2 cellular contexts compared by ENCODE assay signal in the genomic region with DNA sequence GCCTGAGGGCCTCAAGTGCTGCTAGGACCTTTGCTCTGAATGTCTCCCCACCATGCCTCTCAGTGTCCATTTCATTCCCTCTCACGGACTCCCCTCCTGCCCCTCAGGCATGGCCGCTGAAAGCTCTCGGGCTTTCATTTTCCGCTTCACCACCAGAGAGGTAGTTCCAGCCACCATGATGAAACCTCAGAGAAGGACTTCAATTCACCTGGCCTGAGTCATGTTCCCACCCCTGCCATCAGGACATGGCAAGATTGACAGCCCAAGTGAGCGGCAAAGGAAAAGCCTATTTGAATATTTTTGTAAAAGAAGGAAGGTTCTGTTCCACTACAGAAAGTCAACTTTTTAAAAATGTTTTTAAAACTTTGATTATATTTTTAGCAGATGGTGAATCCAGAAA.
TF ChIP-seq lines count a peak whose summit lies in the region.

No MANE protein-coding gene starts in this region.

TF ChIP-seq in GM23338, 12 proteins besides CTCF, POLR2A, EP300 and RAD21 (continues in another document):
- TF ChIP-seq EZH2 (IDR thresholded peaks at IDR 0.05; ENCODE audit: low read depth, unreplicated experiment), result no peak
- no peak for TF ChIP-seq NANOG (IDR thresholded peaks at IDR 0.05; ENCODE audit: borderline replicate concordance)
- TF ChIP-seq, protein P1, sequence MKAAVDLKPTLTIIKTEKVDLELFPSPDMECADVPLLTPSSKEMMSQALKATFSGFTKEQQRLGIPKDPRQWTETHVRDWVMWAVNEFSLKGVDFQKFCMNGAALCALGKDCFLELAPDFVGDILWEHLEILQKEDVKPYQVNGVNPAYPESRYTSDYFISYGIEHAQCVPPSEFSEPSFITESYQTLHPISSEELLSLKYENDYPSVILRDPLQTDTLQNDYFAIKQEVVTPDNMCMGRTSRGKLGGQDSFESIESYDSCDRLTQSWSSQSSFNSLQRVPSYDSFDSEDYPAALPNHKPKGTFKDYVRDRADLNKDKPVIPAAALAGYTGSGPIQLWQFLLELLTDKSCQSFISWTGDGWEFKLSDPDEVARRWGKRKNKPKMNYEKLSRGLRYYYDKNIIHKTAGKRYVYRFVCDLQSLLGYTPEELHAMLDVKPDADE (IDR thresholded peaks at IDR 0.05), result no peak
- no peak for TF ChIP-seq ZNF462 (CRISPR knock-in tag; IDR thresholded peaks at IDR 0.05)
- no peak for TF ChIP-seq ZNF331 (CRISPR knock-in tag; IDR thresholded peaks at IDR 0.05; ENCODE audit: low read depth)
- TF ChIP-seq POLR2AphosphoS5 (IDR thresholded peaks at IDR 0.05; ENCODE audit: low read depth), result no peak
- no peak for TF ChIP-seq CREB1 (CRISPR knock-in tag; IDR thresholded peaks at IDR 0.05; ENCODE audit: low read depth)
- no peak for TF ChIP-seq JUNB (IDR thresholded peaks at IDR 0.05; ENCODE audit: unreplicated experiment)
- TF ChIP-seq, protein P2, sequence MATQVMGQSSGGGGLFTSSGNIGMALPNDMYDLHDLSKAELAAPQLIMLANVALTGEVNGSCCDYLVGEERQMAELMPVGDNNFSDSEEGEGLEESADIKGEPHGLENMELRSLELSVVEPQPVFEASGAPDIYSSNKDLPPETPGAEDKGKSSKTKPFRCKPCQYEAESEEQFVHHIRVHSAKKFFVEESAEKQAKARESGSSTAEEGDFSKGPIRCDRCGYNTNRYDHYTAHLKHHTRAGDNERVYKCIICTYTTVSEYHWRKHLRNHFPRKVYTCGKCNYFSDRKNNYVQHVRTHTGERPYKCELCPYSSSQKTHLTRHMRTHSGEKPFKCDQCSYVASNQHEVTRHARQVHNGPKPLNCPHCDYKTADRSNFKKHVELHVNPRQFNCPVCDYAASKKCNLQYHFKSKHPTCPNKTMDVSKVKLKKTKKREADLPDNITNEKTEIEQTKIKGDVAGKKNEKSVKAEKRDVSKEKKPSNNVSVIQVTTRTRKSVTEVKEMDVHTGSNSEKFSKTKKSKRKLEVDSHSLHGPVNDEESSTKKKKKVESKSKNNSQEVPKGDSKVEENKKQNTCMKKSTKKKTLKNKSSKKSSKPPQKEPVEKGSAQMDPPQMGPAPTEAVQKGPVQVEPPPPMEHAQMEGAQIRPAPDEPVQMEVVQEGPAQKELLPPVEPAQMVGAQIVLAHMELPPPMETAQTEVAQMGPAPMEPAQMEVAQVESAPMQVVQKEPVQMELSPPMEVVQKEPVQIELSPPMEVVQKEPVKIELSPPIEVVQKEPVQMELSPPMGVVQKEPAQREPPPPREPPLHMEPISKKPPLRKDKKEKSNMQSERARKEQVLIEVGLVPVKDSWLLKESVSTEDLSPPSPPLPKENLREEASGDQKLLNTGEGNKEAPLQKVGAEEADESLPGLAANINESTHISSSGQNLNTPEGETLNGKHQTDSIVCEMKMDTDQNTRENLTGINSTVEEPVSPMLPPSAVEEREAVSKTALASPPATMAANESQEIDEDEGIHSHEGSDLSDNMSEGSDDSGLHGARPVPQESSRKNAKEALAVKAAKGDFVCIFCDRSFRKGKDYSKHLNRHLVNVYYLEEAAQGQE (IDR thresholded peaks at IDR 0.05; ENCODE audit: unreplicated experiment), result no peak
- TF ChIP-seq EZH2phosphoT487 (IDR thresholded peaks at IDR 0.05; ENCODE audit: unreplicated experiment), result no peak

TF ChIP-seq in K562, 482 proteins besides CTCF, POLR2A, EP300 and RAD21:
- TF ChIP-seq, protein P3, sequence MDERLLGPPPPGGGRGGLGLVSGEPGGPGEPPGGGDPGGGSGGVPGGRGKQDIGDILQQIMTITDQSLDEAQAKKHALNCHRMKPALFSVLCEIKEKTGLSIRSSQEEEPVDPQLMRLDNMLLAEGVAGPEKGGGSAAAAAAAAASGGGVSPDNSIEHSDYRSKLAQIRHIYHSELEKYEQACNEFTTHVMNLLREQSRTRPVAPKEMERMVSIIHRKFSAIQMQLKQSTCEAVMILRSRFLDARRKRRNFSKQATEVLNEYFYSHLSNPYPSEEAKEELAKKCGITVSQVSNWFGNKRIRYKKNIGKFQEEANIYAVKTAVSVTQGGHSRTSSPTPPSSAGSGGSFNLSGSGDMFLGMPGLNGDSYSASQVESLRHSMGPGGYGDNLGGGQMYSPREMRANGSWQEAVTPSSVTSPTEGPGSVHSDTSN (CRISPR knock-in tag; IDR thresholded peaks at IDR 0.05; ENCODE audit: low read depth), result no peak
- TF ChIP-seq, protein P3 (tag; conservative IDR thresholded peaks at IDR 0.05; ENCODE audit: low read depth), result peak; percentile 28; the same call in 1 of the 2 replicates
- TF ChIP-seq, protein P4, sequence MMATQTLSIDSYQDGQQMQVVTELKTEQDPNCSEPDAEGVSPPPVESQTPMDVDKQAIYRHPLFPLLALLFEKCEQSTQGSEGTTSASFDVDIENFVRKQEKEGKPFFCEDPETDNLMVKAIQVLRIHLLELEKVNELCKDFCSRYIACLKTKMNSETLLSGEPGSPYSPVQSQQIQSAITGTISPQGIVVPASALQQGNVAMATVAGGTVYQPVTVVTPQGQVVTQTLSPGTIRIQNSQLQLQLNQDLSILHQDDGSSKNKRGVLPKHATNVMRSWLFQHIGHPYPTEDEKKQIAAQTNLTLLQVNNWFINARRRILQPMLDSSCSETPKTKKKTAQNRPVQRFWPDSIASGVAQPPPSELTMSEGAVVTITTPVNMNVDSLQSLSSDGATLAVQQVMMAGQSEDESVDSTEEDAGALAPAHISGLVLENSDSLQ (IDR thresholded peaks at IDR 0.05), result peak; percentile 87
- TF ChIP-seq, protein P5, sequence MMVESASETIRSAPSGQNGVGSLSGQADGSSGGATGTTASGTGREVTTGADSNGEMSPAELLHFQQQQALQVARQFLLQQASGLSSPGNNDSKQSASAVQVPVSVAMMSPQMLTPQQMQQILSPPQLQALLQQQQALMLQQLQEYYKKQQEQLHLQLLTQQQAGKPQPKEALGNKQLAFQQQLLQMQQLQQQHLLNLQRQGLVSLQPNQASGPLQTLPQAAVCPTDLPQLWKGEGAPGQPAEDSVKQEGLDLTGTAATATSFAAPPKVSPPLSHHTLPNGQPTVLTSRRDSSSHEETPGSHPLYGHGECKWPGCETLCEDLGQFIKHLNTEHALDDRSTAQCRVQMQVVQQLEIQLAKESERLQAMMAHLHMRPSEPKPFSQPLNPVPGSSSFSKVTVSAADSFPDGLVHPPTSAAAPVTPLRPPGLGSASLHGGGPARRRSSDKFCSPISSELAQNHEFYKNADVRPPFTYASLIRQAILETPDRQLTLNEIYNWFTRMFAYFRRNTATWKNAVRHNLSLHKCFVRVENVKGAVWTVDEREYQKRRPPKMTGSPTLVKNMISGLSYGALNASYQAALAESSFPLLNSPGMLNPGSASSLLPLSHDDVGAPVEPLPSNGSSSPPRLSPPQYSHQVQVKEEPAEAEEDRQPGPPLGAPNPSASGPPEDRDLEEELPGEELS (CRISPR knock-in tag; IDR thresholded peaks at IDR 0.05; ENCODE audit: borderline replicate concordance), result no peak
- TF ChIP-seq GTF2A2 (tag; IDR thresholded peaks at IDR 0.05) (no peak), CBX2 (IDR thresholded peaks at IDR 0.05; ENCODE audit: insufficient read depth, low read length, poor library complexity, severe bottlenecking) (no peak)
